In genomic region chr16:11423315-11424117, GRCh38 we compare ENCODE assay signal across 1 cellular context.
TF ChIP-seq lines count a peak whose summit lies in the region.

No MANE protein-coding gene starts in this region.

TF ChIP-seq in SK-N-SH, 30 proteins besides CTCF, POLR2A, EP300 and RAD21 (continued from another document):
- TF ChIP-seq REST (IDR thresholded peaks at IDR 0.05; ENCODE audit: low read depth, low read length) (no peak), SMC3 (IDR thresholded peaks at IDR 0.05; ENCODE audit: low read depth, low read length) (no peak), NFIC (IDR thresholded peaks at IDR 0.05; ENCODE audit: borderline replicate concordance) (no peak), TAF1 (IDR thresholded peaks at IDR 0.05; ENCODE audit: borderline replicate concordance, low read depth, low read length) (no peak), GATA2 (CRISPR knock-in tag; IDR thresholded peaks at IDR 0.05) (no peak), MEF2A (IDR thresholded peaks at IDR 0.05; ENCODE audit: borderline replicate concordance, low read depth) (no peak), POLR2AphosphoS5 (IDR thresholded peaks at IDR 0.05; ENCODE audit: low read depth, low read length) (no peak), MAX (IDR thresholded peaks at IDR 0.05; ENCODE audit: low read depth) (no peak), PBX3 (IDR thresholded peaks at IDR 0.05) (no peak), SIN3A (IDR thresholded peaks at IDR 0.05; ENCODE audit: borderline replicate concordance, low read depth, low read length) (no peak), NRF1 (IDR thresholded peaks at IDR 0.05; ENCODE audit: low read depth, low read length) (no peak), MXI1 (IDR thresholded peaks at IDR 0.05; ENCODE audit: low read depth, low read length) (no peak), FOSL2 (IDR thresholded peaks at IDR 0.05; ENCODE audit: borderline replicate concordance, low read depth) (no peak), FOXJ3 (CRISPR knock-in tag; IDR thresholded peaks at IDR 0.05) (no peak), GABPA (IDR thresholded peaks at IDR 0.05; ENCODE audit: low read depth) (no peak), ELF1 (IDR thresholded peaks at IDR 0.05) (no peak), YY1 (IDR thresholded peaks at IDR 0.05; ENCODE audit: low read depth) (no peak)
